ENCODE assay signal across 28 cellular contexts in the genomic region with DNA sequence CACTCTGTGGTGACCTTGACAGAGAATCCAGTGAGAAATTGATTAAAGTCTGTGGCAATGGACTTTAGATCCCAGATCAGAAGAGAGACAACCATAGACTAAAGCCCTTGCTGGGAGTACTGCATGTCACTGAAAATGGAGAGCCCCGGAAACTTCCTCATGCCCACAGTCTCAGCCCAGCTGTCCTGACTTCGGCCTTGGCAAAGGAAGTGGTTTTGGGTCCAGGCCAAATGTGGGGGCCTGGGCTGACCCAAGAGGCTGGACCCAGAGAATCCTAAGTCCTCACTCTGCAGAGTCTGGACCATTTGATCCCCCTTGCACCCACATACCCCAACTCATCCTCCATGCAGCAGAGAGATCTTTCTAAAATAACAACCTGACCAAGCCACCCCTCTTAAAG. TPM values are rescaled to one million over a fixed set of nuclear protein-coding genes. Genes with fewer than 3 reads are reported as not detected.
"Had no signal": no experiment of that assay in that cellular context is flagged by ENCODE, and none has a peak within 500 bp of the region (broad histone marks: within the 10 kb centered on the region; RNA-seq: fewer than 3 reads in every experiment).

No MANE protein-coding gene starts in this region.

- ATAC-seq: activated CD4-positive, alpha-beta T cell treated with anti-CD3 and anti-CD28 coated beads for 36 hours; body of pancreas; foreskin keratinocyte; psoas muscle; right cardiac atrium; stimulated activated effector memory CD8-positive, alpha-beta T cell treated with anti-CD3 and anti-CD28 coated beads, Interleukin-12 subunit alpha, Interleukin-12 subunit beta, amount 100 ng/mL, for 72 hours had no signal

- H3K4me1 ChIP-seq: foreskin keratinocyte, pancreas had no signal

- H3K36me3 ChIP-seq: adrenal gland, cardiac muscle cell, esophagus muscularis mucosa, heart right ventricle, left ventricle myocardium inferior, pancreas, thoracic aorta had no signal

- H3K27ac ChIP-seq: adrenal gland, body of pancreas, cardiac muscle cell, esophagus muscularis mucosa, foreskin keratinocyte, heart right ventricle, left ventricle myocardium inferior, pancreas, psoas muscle, thoracic aorta had no signal

- H3K4me3 ChIP-seq: adrenal gland, body of pancreas, cardiac muscle cell, esophagus muscularis mucosa, heart right ventricle, left ventricle myocardium inferior, lung, pancreas, psoas muscle, thoracic aorta had no signal

- H3K9me3 ChIP-seq: adrenal gland, body of pancreas, pancreas, psoas muscle, thoracic aorta had no signal

- DNase-seq: activated CD4-positive, alpha-beta T cell treated with anti-CD3 and anti-CD28 coated beads for 36 hours; activated CD4-positive, CD25-positive, alpha-beta regulatory T cell; activated effector memory CD4-positive, alpha-beta T cell treated with anti-CD3 and anti-CD28 coated beads, Interleukin-2, amount 50 U/mL, for 16 hours; activated naive CD4-positive, alpha-beta T cell treated with anti-CD3 and anti-CD28 coated beads for 36 hours; activated naive CD8-positive, alpha-beta T cell treated with anti-CD3 and anti-CD28 coated beads for 36 hours; activated T-cell treated with anti-CD3 and anti-CD28 coated beads, Interleukin-2, amount 50 U/mL, for 1 hour; aorta; body of pancreas; foreskin keratinocyte; heart right ventricle; left ventricle myocardium inferior; naive B cell; nephron progenitor cell; pancreas; psoas muscle; right cardiac atrium; stimulated activated CD4-positive, alpha-beta T cell treated with anti-CD3 and anti-CD28 coated beads, Interleukin-4, amount 100 ng/mL, for 1 hour; T-helper 1 cell; trophoblast cell had no signal

RNA-seq across cellular contexts. Expression of gene BEAN1, which starts 4.7 kb away (rescaled TPM):
- total RNA-seq: activated CD4-positive, alpha-beta T cell treated with anti-CD3 and anti-CD28 coated beads for 36 hours; activated naive CD4-positive, alpha-beta T cell treated with anti-CD3 and anti-CD28 coated beads for 36 hours; activated naive CD8-positive, alpha-beta T cell treated with anti-CD3 and anti-CD28 coated beads for 36 hours; activated T-helper 1 cell treated with anti-CD3 and anti-CD28 coated beads, Interleukin-12 subunit alpha, Interleukin-12 subunit beta, Interleukin-2, Interleukin-4 antibody, amounts not matched to agents 30 ng/mL and 10 ng/mL and 1 ng/mL, durations not matched to agents 14 hours and 24 hours and 36 hours; body of pancreas; psoas muscle; skeletal muscle tissue had no signal

RNA-seq across cellular contexts. Expression of gene CDH5, which starts 55.9 kb away (rescaled TPM):
- total RNA-seq: activated CD4-positive, alpha-beta T cell treated with anti-CD3 and anti-CD28 coated beads for 36 hours; activated naive CD4-positive, alpha-beta T cell treated with anti-CD3 and anti-CD28 coated beads for 36 hours; activated naive CD8-positive, alpha-beta T cell treated with anti-CD3 and anti-CD28 coated beads for 36 hours; activated T-helper 1 cell treated with anti-CD3 and anti-CD28 coated beads, Interleukin-12 subunit alpha, Interleukin-12 subunit beta, Interleukin-2, Interleukin-4 antibody, amounts not matched to agents 30 ng/mL and 10 ng/mL and 1 ng/mL, durations not matched to agents 14 hours and 24 hours and 36 hours; chondrocyte had no signal
